In genomic region chr5:36642089-36642488, GRCh38 we compare ENCODE assay signal across 27 cellular contexts. TPM values are rescaled to one million over a fixed set of nuclear protein-coding genes. Genes with fewer than 3 reads are reported as not detected.
"Had no signal": no experiment of that assay in that cellular context is flagged by ENCODE, and none has a peak within 500 bp of the region (broad histone marks: within the 10 kb centered on the region; RNA-seq: fewer than 3 reads in every experiment).

No MANE protein-coding gene starts in this region.

- H3K36me3 ChIP-seq: adrenal gland, ascending aorta, Peyer's patch had no signal

- H3K27me3 ChIP-seq: adrenal gland, ascending aorta, body of pancreas, Peyer's patch had no signal

- H3K9me3 ChIP-seq: adrenal gland, ascending aorta, body of pancreas, Peyer's patch had no signal

- H3K4me1 ChIP-seq: adrenal gland, ascending aorta, body of pancreas, Peyer's patch had no signal

- ATAC-seq: activated CD8-positive, alpha-beta T cell treated with anti-CD3 and anti-CD28 coated beads, Interleukin-2, amount 10 ng/mL, durations not matched to agents 7 days and 5 days; body of pancreas; T-helper 17 cell; WTC11 had no signal

- H3K27ac ChIP-seq: adrenal gland, ascending aorta, body of pancreas, Peyer's patch, RWPE1 had no signal

- DNase-seq: activated CD4-positive, alpha-beta T cell treated with anti-CD3 and anti-CD28 coated beads for 48 hours; activated CD4-positive, alpha-beta T cell treated with anti-CD3 and anti-CD28 coated beads, Interleukin-2, amount 50 U/mL, for 4 hours; activated CD4-positive, CD25-positive, alpha-beta regulatory T cell treated with anti-CD3 and anti-CD28 coated beads, Interleukin-2, amount 50 U/mL, for 72 hours; activated CD8-positive, alpha-beta memory T cell treated with anti-CD3 and anti-CD28 coated beads, Interleukin-2, amount 50 U/mL, for 48 hours; activated CD8-positive, alpha-beta T cell treated with anti-CD3 and anti-CD28 coated beads, Interleukin-2, amount 10 ng/mL, durations not matched to agents 7 days and 5 days; activated naive CD4-positive, alpha-beta T cell treated with anti-CD3 and anti-CD28 coated beads, Interleukin-2, amount 50 U/mL, for 16 hours; activated naive CD8-positive, alpha-beta T cell treated with anti-CD3 and anti-CD28 coated beads, Interleukin-2, amount 10 ng/mL, durations not matched to agents 7 days and 5 days; activated T-cell treated with anti-CD3 and anti-CD28 coated beads, Interleukin-2, amount 50 U/mL, for 1 hour; adrenal gland; body of pancreas; Kasumi-1; KBM-7; NCI-H1092 treated with DMSO at 0.1 percent for 48 hours; NCI-H1417 treated with DMSO at 0.1 percent for 48 hours; NCI-H1694; NCI-H2029; NCI-H2107; NCI-H510A treated with DMSO at 0.1 percent for 48 hours; NCI-H69; NK-92 treated with Interleukin-12 subunit alpha and Interleukin-12 subunit beta, amount 100 ng/mL, for 24 hours; Peyer's patch; SHP77; T-helper 17 cell; T-helper 9 cell had no signal

- H3K4me3 ChIP-seq: adrenal gland, ascending aorta, body of pancreas, Peyer's patch had no signal

RNA-seq across cellular contexts. Expression of gene SLC1A3, which starts 35.7 kb away (rescaled TPM):
- total RNA-seq: activated CD8-positive, alpha-beta T cell treated with anti-CD3 and anti-CD28 coated beads, Interleukin-2, amount 10 ng/mL, durations not matched to agents 7 days and 5 days; T-helper 17 cell had no signal
